Comparison of ENCODE assay signal across 31 cellular contexts in genomic region chr2:133954636-133955035, GRCh38.
"Had no signal": no experiment of that assay in that cellular context is flagged by ENCODE, and none has a peak within 500 bp of the region (broad histone marks: within the 10 kb centered on the region; RNA-seq: fewer than 3 reads in every experiment).

No MANE protein-coding gene starts in this region.

- H3K4me1 Mint-ChIP-seq: activated CD4-positive, alpha-beta memory T cell treated with anti-CD3 and anti-CD28 coated beads, Interleukin-2, amount 10 ng/mL, durations not matched to agents 7 days and 5 days; activated CD4-positive, alpha-beta T cell treated with anti-CD3 and anti-CD28 coated beads for 36 hours had no signal

- H3K4me3 ChIP-seq: adrenal gland, body of pancreas, breast epithelium, Peyer's patch had no signal

- H3K27ac Mint-ChIP-seq: activated CD4-positive, alpha-beta memory T cell treated with anti-CD3 and anti-CD28 coated beads, Interleukin-2, amount 10 ng/mL, durations not matched to agents 7 days and 5 days; activated CD4-positive, alpha-beta T cell treated with anti-CD3 and anti-CD28 coated beads for 36 hours; activated naive CD4-positive, alpha-beta T cell treated with anti-CD3 and anti-CD28 coated beads for 36 hours; activated naive CD4-positive, alpha-beta T cell treated with anti-CD3 and anti-CD28 coated beads, Interleukin-2, amount 50 U/mL, for 72 hours; activated T-helper 1 cell treated with anti-CD3 and anti-CD28 coated beads, Interleukin-12 subunit alpha, Interleukin-12 subunit beta, Interleukin-2, Interleukin-4 antibody, amounts not matched to agents 30 ng/mL and 10 ng/mL and 1 ng/mL, durations not matched to agents 14 hours and 24 hours and 36 hours; T-helper 1 cell treated with Interleukin-12 subunit alpha and Interleukin-12 subunit beta and Interleukin-4 antibody, amounts not matched to agents 30 μg/mL and 1 μg/mL, for 36 hours; T-helper 2 cell treated with Interferon-gamma antibody and Interleukin-4, amounts not matched to agents 5 μg/mL and 100 μg/mL, for 36 hours had no signal

- H3K36me3 Mint-ChIP-seq: activated naive CD4-positive, alpha-beta T cell treated with anti-CD3 and anti-CD28 coated beads, Interleukin-2, amount 50 U/mL, for 72 hours had no signal

- H3K4me3 Mint-ChIP-seq: activated CD4-positive, alpha-beta memory T cell treated with anti-CD3 and anti-CD28 coated beads, Interleukin-2, amount 10 ng/mL, durations not matched to agents 7 days and 5 days; activated CD4-positive, alpha-beta T cell treated with anti-CD3 and anti-CD28 coated beads for 36 hours; activated naive CD4-positive, alpha-beta T cell treated with anti-CD3 and anti-CD28 coated beads for 36 hours; activated T-cell treated with anti-CD3 and anti-CD28 coated beads, Interleukin-2, amount 50 U/mL, for 4 hours; activated T-helper 1 cell treated with anti-CD3 and anti-CD28 coated beads, Interleukin-12 subunit alpha, Interleukin-12 subunit beta, Interleukin-2, Interleukin-4 antibody, amounts not matched to agents 30 ng/mL and 10 ng/mL and 1 ng/mL, durations not matched to agents 14 hours and 24 hours and 36 hours; T-helper 1 cell treated with Interleukin-12 subunit alpha and Interleukin-12 subunit beta and Interleukin-4 antibody, amounts not matched to agents 30 μg/mL and 1 μg/mL, for 36 hours; T-helper 2 cell treated with Interferon-gamma antibody and Interleukin-4, amounts not matched to agents 5 μg/mL and 100 μg/mL, for 36 hours had no signal

- H3K27me3 ChIP-seq: adrenal gland, breast epithelium, Peyer's patch had no signal

- H3K9me3 Mint-ChIP-seq: activated CD4-positive, alpha-beta memory T cell treated with anti-CD3 and anti-CD28 coated beads, Interleukin-2, amount 10 ng/mL, durations not matched to agents 7 days and 5 days; activated naive CD4-positive, alpha-beta T cell treated with anti-CD3 and anti-CD28 coated beads for 36 hours; activated naive CD4-positive, alpha-beta T cell treated with anti-CD3 and anti-CD28 coated beads, Interleukin-2, amount 50 U/mL, for 72 hours; activated T-cell treated with anti-CD3 and anti-CD28 coated beads, Interleukin-2, amount 50 U/mL, for 4 hours; activated T-helper 1 cell treated with anti-CD3 and anti-CD28 coated beads, Interleukin-12 subunit alpha, Interleukin-12 subunit beta, Interleukin-2, Interleukin-4 antibody, amounts not matched to agents 30 ng/mL and 10 ng/mL and 1 ng/mL, durations not matched to agents 14 hours and 24 hours and 36 hours; T-helper 1 cell treated with Interleukin-12 subunit alpha and Interleukin-12 subunit beta and Interleukin-4 antibody, amounts not matched to agents 30 μg/mL and 1 μg/mL, for 36 hours; T-helper 2 cell treated with Interferon-gamma antibody and Interleukin-4, amounts not matched to agents 5 μg/mL and 100 μg/mL, for 36 hours had no signal

- ATAC-seq: activated CD4-positive, alpha-beta T cell treated with anti-CD3 and anti-CD28 coated beads for 36 hours; activated CD4-positive, CD25-positive, alpha-beta regulatory T cell treated with anti-CD3 and anti-CD28 coated beads, Interleukin-2, amount 50 U/mL, for 24 hours; activated naive CD4-positive, alpha-beta T cell treated with anti-CD3 and anti-CD28 coated beads, Interleukin-2, amount 50 U/mL, for 72 hours; activated T-cell treated with anti-CD3 and anti-CD28 coated beads, Interleukin-2, amount 50 U/mL, for 4 hours; body of pancreas; PC-3; Right ventricle myocardium inferior had no signal

- H3K9me3 ChIP-seq: adrenal gland, body of pancreas, breast epithelium, Peyer's patch had no signal

- H3K4me1 ChIP-seq: body of pancreas, breast epithelium had no signal

- FAIRE-seq: astrocyte, TTC549 had no signal

- H3K36me3 ChIP-seq: adrenal gland, breast epithelium, Peyer's patch had no signal

- DNase-seq: activated CD4-positive, alpha-beta memory T cell treated with anti-CD3 and anti-CD28 coated beads, Interleukin-2, amount 10 ng/mL, durations not matched to agents 7 days and 5 days; activated CD4-positive, alpha-beta T cell treated with anti-CD3 and anti-CD28 coated beads for 36 hours; activated CD4-positive, alpha-beta T cell treated with anti-CD3 and anti-CD28 coated beads, Interleukin-2, amount 50 U/mL, for 1 hour; activated gamma-delta T cell treated with Interleukin-2 at 50 U/mL for 16 hours; activated naive CD4-positive, alpha-beta T cell treated with anti-CD3 and anti-CD28 coated beads for 36 hours; activated T-cell treated with anti-CD3 and anti-CD28 coated beads for 4 hours; activated T-cell treated with anti-CD3 and anti-CD28 coated beads, Interleukin-2, amount 50 U/mL, for 4 hours; adrenal gland; body of pancreas; cerebellar nuclear complex; NCI-H1105; NCI-H1417 treated with DMSO at 0.1 percent for 48 hours; NCI-H187 treated with DMSO at 0.1 percent for 48 hours; NCI-H2081; NCI-H226; NCI-H446 treated with DMSO at 0.1 percent for 48 hours; NCI-H524; NCI-H69; NK-92 treated with Interleukin-12 subunit alpha and Interleukin-12 subunit beta, amount 100 ng/mL, for 24 hours; PC-3; Peyer's patch had no signal

- H3K27ac ChIP-seq: adrenal gland, body of pancreas, breast epithelium, RWPE1 had no signal
